ENCODE assay signal across 19 cellular contexts in genomic region chr11:34267440-34267839, GRCh38.
A peak's percentile ranks its signal among the peaks of the same experiment; 100 is the strongest.
DNase-seq lines count a peak whose midpoint lies in the region; ATAC-seq and TF ChIP-seq lines count a peak whose summit lies in the region.
"Had no signal": no experiment of that assay in that cellular context is flagged by ENCODE, and none has a peak within 500 bp of the region (broad histone marks: within the 10 kb centered on the region; RNA-seq: fewer than 3 reads in every experiment).

No MANE protein-coding gene starts in this region.

- no peak overlapping the region for H2BK12ac ChIP-seq in mesenchymal stem cell (ENCODE audit: low read length in 2 of 2)

- H2AFZ ChIP-seq in SK-N-SH (ENCODE audit: low read depth): no peak overlapping the region
- no peak overlapping the region for H2AFZ ChIP-seq in mesenchymal stem cell (ENCODE audit: low read depth, low read length)

- no peak overlapping the region for H2BK120ac ChIP-seq in mesenchymal stem cell (ENCODE audit: low read depth, low read length)

- no peak for TF ChIP-seq CTCF in SK-N-SH (IDR thresholded peaks at IDR 0.05)
- no peak for TF ChIP-seq CTCF in tibial artery (IDR thresholded peaks at IDR 0.05)

- H3K27me3 ChIP-seq in SK-N-SH (ENCODE audit: insufficient read depth) (no peaks in the 10 kb centered on the region), mesenchymal stem cell (ENCODE audit: control insufficient read depth in 1 of 2, insufficient read depth in 1 of 2, low read length in 2 of 2) (peaks cover 0 to 9% of the 10 kb centered on the region in 2 experiments), tibial artery (no peaks in the 10 kb centered on the region)
- H3K27me3 ChIP-seq: colonic mucosa, pancreas had no signal

- no peak for ATAC-seq in SK-N-SH treated with all-trans-retinoic acid at 6 μM for 48 hours
- ATAC-seq in GM18861 (IDR thresholded peaks at IDR 0.05; ENCODE audit: unreplicated experiment): no peak
- ATAC-seq: pancreas had no signal

- H3K18ac ChIP-seq in mesenchymal stem cell (ENCODE audit: low read depth in 1 of 2, low read length in 2 of 2): no peak overlapping the region

- H2BK15ac ChIP-seq in mesenchymal stem cell (ENCODE audit: low read depth, poor library complexity, severe bottlenecking): no peak overlapping the region

- H3K9me3 ChIP-seq in SK-N-SH: no peaks in the 10 kb centered on the region
- no peaks in the 10 kb centered on the region for H3K9me3 ChIP-seq in SK-N-MC (ENCODE audit: low read depth, low read length)
- H3K9me3 ChIP-seq in mesenchymal stem cell (ENCODE audit: control insufficient read depth, low read length): no peaks in the 10 kb centered on the region
- H3K9me3 ChIP-seq in tibial artery: no peaks in the 10 kb centered on the region
- H3K9me3 ChIP-seq: colonic mucosa, pancreas had no signal

- CTCF ChIA-PET in SK-N-SH (lab: Yijun Ruan, JAX): interaction anchor here (1.2 to 1.5 kb wide), 2 partner anchors 16 to 17 kb away, joined by 3 to 5 read pairs; no protein-coding TSS in a partner anchor

- no peak overlapping the region for H3K14ac ChIP-seq in mesenchymal stem cell (ENCODE audit: low read length in 2 of 2)

- no peak overlapping the region for H4K8ac ChIP-seq in mesenchymal stem cell (ENCODE audit: low read length)

- no peak overlapping the region for H2BK5ac ChIP-seq in mesenchymal stem cell (ENCODE audit: low read depth, low read length, poor library complexity, severe bottlenecking)

- no peaks in the 10 kb centered on the region for H3K36me3 ChIP-seq in SK-N-SH (replicated peaks in 1 of 2; ENCODE audit: control insufficient read depth in 1 of 2, insufficient read depth in 2 of 2, low read length in 1 of 2)
- H3K36me3 ChIP-seq in SK-N-MC (ENCODE audit: insufficient read depth, low read length): no peaks in the 10 kb centered on the region
- no peaks in the 10 kb centered on the region for H3K36me3 ChIP-seq in mesenchymal stem cell (ENCODE audit: control insufficient read depth in 1 of 2, insufficient read depth in 2 of 2, low read depth in 1 of 2, low read length in 2 of 2)
- no peaks in the 10 kb centered on the region for H3K36me3 ChIP-seq in tibial artery
- H3K36me3 ChIP-seq: colonic mucosa, pancreas had no signal

- H3K79me2 ChIP-seq in SK-N-SH (ENCODE audit: insufficient read depth): no peaks in the 10 kb centered on the region

- H3F3A ChIP-seq in SK-N-SH (replicated peaks; ENCODE audit: insufficient read depth): peaks cover 12% of the 10 kb centered on the region

- DNase-seq in SK-N-SH: no peak
- DNase-seq in SK-N-MC (ENCODE audit: low read depth, low spot score): no peak
- DNase-seq in mesenchymal stem cell: no peak
- DNase-seq in tibial artery: no peak
- DNase-seq in SHP77 treated with DMSO at 0.1 percent for 48 hours (lab: John Stamatoyannopoulos, UW): no peak
- no peak for DNase-seq in NCI-H2227 (lab: John Stamatoyannopoulos, UW; ENCODE audit: unreplicated experiment)
- DNase-seq: 8988T; activated naive CD4-positive, alpha-beta T cell treated with anti-CD3 and anti-CD28 coated beads, Interleukin-2, amount 10 ng/mL, durations not matched to agents 7 days and 5 days; activated T-cell treated with anti-CD3 and anti-CD28 coated beads, Interleukin-2, amount 50 U/mL, for 1 hour; colonic mucosa; HFFc6; NCI-H1417 treated with DMSO at 0.1 percent for 48 hours; NCI-H774; pancreas; stimulated activated CD4-positive, alpha-beta T cell treated with anti-CD3 and anti-CD28 coated beads, Interleukin-2, amount 100 ng/mL, for 24 hours had no signal

- no peak overlapping the region for H4K91ac ChIP-seq in mesenchymal stem cell (ENCODE audit: low read length)

- intact Hi-C loops in tibial artery (cut with DNase I; ENCODE audit: low total_unique reads): loop anchor here (5.0 kb wide), 2 partner anchors 75 to 90 kb away; partner anchors contain the start of gene ABTB2

- TF ChIP-seq RAD21 in SK-N-SH (IDR thresholded peaks at IDR 0.05; ENCODE audit: low read length): no peak

- H3K9me2 ChIP-seq in SK-N-SH: no peaks in the 10 kb centered on the region

- WGBS in SK-N-SH (ENCODE audit: low lambda C conversion rate): 82% methylated on average over 3 of the region's 3 CpGs
- 68% methylated on average over 2 of the region's 3 CpGs for WGBS in mesenchymal stem cell

- H3K4me2 ChIP-seq in SK-N-SH (peak overlapping the region; percentile 41; the same call in 1 of the 2 replicates), mesenchymal stem cell (ENCODE audit: low read length, poor library complexity, severe bottlenecking) (no peak overlapping the region)
- H3K4me2 ChIP-seq: KMS-11 had no signal

- peaks cover 42 to 46% of the 10 kb centered on the region in 2 experiments for H3K4me1 ChIP-seq in SK-N-SH (ENCODE audit: control insufficient read depth in 1 of 2, insufficient read depth in 2 of 2, low read depth in 1 of 2, low read length in 1 of 2)
- H3K4me1 ChIP-seq in mesenchymal stem cell (ENCODE audit: control insufficient read depth, insufficient read depth, low read depth, low read length): peaks cover 28% of the 10 kb centered on the region
- peaks cover 0 to 56% (median 33%) of the 10 kb centered on the region in 4 donors for H3K4me1 ChIP-seq in tibial artery
- H3K4me1 ChIP-seq: colonic mucosa had no signal

- H3K9ac ChIP-seq in SK-N-SH: no peak overlapping the region
- H3K9ac ChIP-seq in SK-N-MC (ENCODE audit: insufficient read length): no peak overlapping the region
- H3K9ac ChIP-seq in mesenchymal stem cell (ENCODE audit: low read length): no peak overlapping the region
- H3K9ac ChIP-seq: KMS-11 had no signal

- peak overlapping the region; percentile 24 to 64; a peak in 3 of 4 replicates for H3K27ac ChIP-seq in SK-N-SH (ENCODE audit: low read depth in 2 of 2, low read length in 1 of 2)
- H3K27ac ChIP-seq in SK-N-MC: peak overlapping the region; percentile 91
- H3K27ac ChIP-seq in mesenchymal stem cell (ENCODE audit: low read length, poor library complexity, severe bottlenecking): no peak overlapping the region
- H3K27ac ChIP-seq in tibial artery: peak overlapping the region; percentile 60 to 69
- H3K27ac ChIP-seq: colonic mucosa, KMS-11, VCaP had no signal

- H3K79me1 ChIP-seq in mesenchymal stem cell (replicated peaks; ENCODE audit: low read length, poor library complexity, severe bottlenecking): peaks cover 39% of the 10 kb centered on the region

- H3K4ac ChIP-seq in mesenchymal stem cell (ENCODE audit: low read depth in 1 of 2, low read length in 2 of 2): no peak overlapping the region

- POLR2A ChIA-PET in SK-N-SH (lab: Yijun Ruan, JAX): no interaction called here

- no peak for TF ChIP-seq EP300 in SK-N-SH (IDR thresholded peaks at IDR 0.05; ENCODE audit: borderline replicate concordance in 1 of 2, low read depth in 1 of 2, low read length in 1 of 2)

- H2AK5ac ChIP-seq in mesenchymal stem cell (ENCODE audit: low read length, severe bottlenecking): peak overlapping the region; percentile 40

- no peak overlapping the region for H3K23ac ChIP-seq in mesenchymal stem cell (ENCODE audit: low read length in 2 of 2)

- H4K20me1 ChIP-seq in SK-N-SH (ENCODE audit: insufficient read depth): 0 out of 2 replicates have a peak, but pooled peaks cover 13% of the 10 kb centered on the region

- H3K4me3 ChIP-seq in SK-N-SH (ENCODE audit: low read depth in 2 of 2, low read length in 1 of 2) (no peak overlapping the region), SK-N-MC (peak overlapping the region; percentile 34), mesenchymal stem cell (ENCODE audit: insufficient read depth in 1 of 2, low read depth in 1 of 2, low read length in 2 of 2) (no peak overlapping the region), tibial artery (no peak overlapping the region)
- H3K4me3 ChIP-seq: colonic mucosa, pancreas had no signal

TF ChIP-seq in SK-N-SH, 30 proteins besides CTCF, POLR2A, EP300 and RAD21 (continues in another document):
- no peak for TF ChIP-seq ZBTB33 (IDR thresholded peaks at IDR 0.05; ENCODE audit: borderline replicate concordance, low read depth)
- TF ChIP-seq CHD2 (IDR thresholded peaks at IDR 0.05; ENCODE audit: low read length, partially characterized antibody): no peak
- TF ChIP-seq TCF12 (IDR thresholded peaks at IDR 0.05): no peak

TF ChIP-seq in SK-N-SH treated with all-trans-retinoic acid at 6 μM for 48 hours, 23 proteins besides CTCF, POLR2A, EP300 and RAD21 (continues in another document):
- no peak for TF ChIP-seq SNAI2 (CRISPR knock-in tag; IDR thresholded peaks at IDR 0.05)
- no peak for TF ChIP-seq TSHZ2 (CRISPR knock-in tag; IDR thresholded peaks at IDR 0.05)
- no peak for TF ChIP-seq GLIS3 (CRISPR knock-in tag; IDR thresholded peaks at IDR 0.05)
- TF ChIP-seq OSR1 (CRISPR knock-in tag; IDR thresholded peaks at IDR 0.05): no peak
- no peak for TF ChIP-seq BACH2 (CRISPR knock-in tag; IDR thresholded peaks at IDR 0.05; ENCODE audit: borderline replicate concordance)
- TF ChIP-seq ZNF70 (CRISPR knock-in tag; IDR thresholded peaks at IDR 0.05): no peak
